In genomic region chr22:41500303-41500702, GRCh38 we compare ENCODE assay signal across 14 cellular contexts. TPM values are rescaled to one million over a fixed set of nuclear protein-coding genes. Genes with fewer than 3 reads are reported as not detected.
A peak's percentile ranks its signal among the peaks of the same experiment; 100 is the strongest.
DNase-seq lines count a peak whose midpoint lies in the region; ATAC-seq and TF ChIP-seq lines count a peak whose summit lies in the region.
"Had no signal": no experiment of that assay in that cellular context is flagged by ENCODE, and none has a peak within 500 bp of the region (broad histone marks: within the 10 kb centered on the region; RNA-seq: fewer than 3 reads in every experiment).

No MANE protein-coding gene starts in this region.

- peak overlapping the region; percentile 42 for H3K27ac Mint-ChIP-seq in stimulated activated naive B cell treated with anti-CD40 and anti-IgM and Interleukin-4, amounts not matched to agents 10 μg/mL and 1 μg/mL and 100 μg/mL, for 72 hours
- H3K27ac Mint-ChIP-seq: CD4-positive, CD25-positive, alpha-beta regulatory T cell had no signal

- DNase-seq in Right ventricle myocardium superior (peak; percentile 14), cardiac septum (ENCODE audit: low spot score) (no peak), RWPE1 (ENCODE audit: low spot score) (no peak), hepatocyte (ENCODE audit: low spot score) (no peak), HK-2 (ENCODE audit: unreplicated experiment) (no peak)
- no peak for DNase-seq in stimulated activated naive B cell treated with anti-CD40 and anti-IgM and Interleukin-4, amounts not matched to agents 10 μg/mL and 1 μg/mL and 100 μg/mL, for 72 hours
- DNase-seq in activated effector memory CD4-positive, alpha-beta T cell treated with anti-CD3 and anti-CD28 coated beads, Interleukin-2, amount 50 U/mL, for 16 hours: no peak
- DNase-seq: CD4-positive, CD25-positive, alpha-beta regulatory T cell; DMS53; GM23248 had no signal

- peaks cover 21 to 33% of the 10 kb centered on the region in 2 donors for H3K36me3 Mint-ChIP-seq in stimulated activated naive B cell treated with anti-CD40 and anti-IgM and Interleukin-4, amounts not matched to agents 10 μg/mL and 1 μg/mL and 100 μg/mL, for 72 hours

- intact Hi-C loops in Right ventricle myocardium superior (cut with DNase I) (no loop called here), cardiac septum (cut with DNase I) (no loop called here)

- CTCF ChIA-PET in RWPE1 (lab: Yijun Ruan, JAX): interaction anchor here (0.6 kb wide), 1 partner anchor 10 kb away, joined by 8 read pairs; no protein-coding TSS in a partner anchor

- no peak overlapping the region for H3K4me3 Mint-ChIP-seq in stimulated activated naive B cell treated with anti-CD40 and anti-IgM and Interleukin-4, amounts not matched to agents 10 μg/mL and 1 μg/mL and 100 μg/mL, for 72 hours
- H3K4me3 Mint-ChIP-seq: CD4-positive, CD25-positive, alpha-beta regulatory T cell had no signal

- H3K4me1 ChIP-seq in hepatocyte (ENCODE audit: insufficient read depth): peaks cover 11% of the 10 kb centered on the region

- TF ChIP-seq CTCF in RWPE1 (conservative IDR thresholded peaks at IDR 0.05; ENCODE audit: low read depth) (no peak), hepatocyte (IDR thresholded peaks at IDR 0.05; ENCODE audit: poor library complexity) (no peak)

- H3K27me3 ChIP-seq in hepatocyte: no peaks in the 10 kb centered on the region
- H3K27me3 ChIP-seq: BLaER1 had no signal

- WGBS in hepatocyte (ENCODE audit: low lambda C conversion rate, missing lambda C conversion rate): 92% methylated on average over 7 of the region's 7 CpGs

- no peaks in the 10 kb centered on the region for H3K9me3 ChIP-seq in hepatocyte (ENCODE audit: low read depth)
- H3K9me3 ChIP-seq: BLaER1 had no signal

- no peaks in the 10 kb centered on the region for H3K9me3 Mint-ChIP-seq in stimulated activated naive B cell treated with anti-CD40 and anti-IgM and Interleukin-4, amounts not matched to agents 10 μg/mL and 1 μg/mL and 100 μg/mL, for 72 hours
- H3K9me3 Mint-ChIP-seq: CD4-positive, CD25-positive, alpha-beta regulatory T cell had no signal

- no peaks in the 10 kb centered on the region for H3K27me3 Mint-ChIP-seq in stimulated activated naive B cell treated with anti-CD40 and anti-IgM and Interleukin-4, amounts not matched to agents 10 μg/mL and 1 μg/mL and 100 μg/mL, for 72 hours
- H3K27me3 Mint-ChIP-seq: CD4-positive, CD25-positive, alpha-beta regulatory T cell had no signal

- H4K20me1 ChIP-seq in hepatocyte (ENCODE audit: insufficient read depth, poor library complexity, severe bottlenecking): peaks cover 12% of the 10 kb centered on the region

- no peak overlapping the region for H3K4me2 ChIP-seq in hepatocyte

- ATAC-seq in Right ventricle myocardium superior (ENCODE audit: poor library complexity) (no peak), GM19463 (IDR thresholded peaks at IDR 0.05; ENCODE audit: unreplicated experiment) (no peak)
- no peak for ATAC-seq in stimulated activated naive B cell treated with anti-CD40 and anti-IgM and Interleukin-4, amounts not matched to agents 10 μg/mL and 1 μg/mL and 100 μg/mL, for 72 hours (replicated peaks)

- H2AFZ ChIP-seq in hepatocyte: no peak overlapping the region
- H2AFZ ChIP-seq: GM23248 had no signal

- peaks cover 33 to 48% of the 10 kb centered on the region in 2 donors for H3K4me1 Mint-ChIP-seq in stimulated activated naive B cell treated with anti-CD40 and anti-IgM and Interleukin-4, amounts not matched to agents 10 μg/mL and 1 μg/mL and 100 μg/mL, for 72 hours

- no peak overlapping the region for H3K4me3 ChIP-seq in hepatocyte
- H3K4me3 ChIP-seq: BLaER1, GM12878, GM23248 had no signal

- H3K27ac ChIP-seq in RWPE1 (peak overlapping the region; percentile 8; the same call in 1 of the 2 replicates), hepatocyte (peak overlapping the region; percentile 27)
- H3K27ac ChIP-seq: 22Rv1, BLaER1, GM23248 had no signal

- POLR2A ChIA-PET in RWPE1 (lab: Yijun Ruan, JAX; ENCODE audit: low non-redundant PET): no interaction called here

- H3K36me3 ChIP-seq in hepatocyte (replicated peaks; ENCODE audit: insufficient read depth, low read depth): no peaks in the 10 kb centered on the region

- peaks cover 80% of the 10 kb centered on the region for H3K79me2 ChIP-seq in hepatocyte

- H3K9me2 ChIP-seq in hepatocyte (replicated peaks; ENCODE audit: insufficient read depth): no peaks in the 10 kb centered on the region

RNA-seq across cellular contexts. Expression of gene ACO2, which starts 31.4 kb away (rescaled TPM):
- total RNA-seq in Right ventricle myocardium superior (835 TPM), cardiac septum (662 TPM), hepatocyte (111 and 129 TPM in 2 replicates)
- 167 and 196 TPM in 2 replicates for polyA plus RNA-seq in hepatocyte

RNA-seq across cellular contexts. Expression of gene PHF5A, which starts 31.8 kb away (rescaled TPM):
- total RNA-seq in Right ventricle myocardium superior (26.4 TPM), cardiac septum (22.0 TPM), hepatocyte (55.2 and 59.9 TPM in 2 replicates)
- 16.8 and 21.9 TPM in 2 replicates for polyA plus RNA-seq in hepatocyte

RNA-seq across cellular contexts. Expression of gene POLR3H, which starts 44.0 kb away (rescaled TPM):
- 18.3 TPM for total RNA-seq in Right ventricle myocardium superior
- 18.6 TPM for total RNA-seq in cardiac septum
- total RNA-seq in hepatocyte: 14.5 and 17.5 TPM in 2 replicates
- 37.4 and 41.1 TPM in 2 replicates for polyA plus RNA-seq in hepatocyte

RNA-seq across cellular contexts. Expression of gene TOB2, which starts 53.7 kb away (rescaled TPM):
- total RNA-seq in Right ventricle myocardium superior (62.6 TPM), cardiac septum (26.9 TPM), hepatocyte (33.2 and 37.8 TPM in 2 replicates)
- 30.8 and 38.5 TPM in 2 replicates for polyA plus RNA-seq in hepatocyte
